Comparison of ENCODE assay signal across 17 cellular contexts in genomic region chr17:78785663-78786057, GRCh38. TPM values are rescaled to one million over a fixed set of nuclear protein-coding genes. Genes with fewer than 3 reads are reported as not detected.
DNase-seq lines count a peak whose midpoint lies in the region; ATAC-seq and TF ChIP-seq lines count a peak whose summit lies in the region.
"Had no signal": no experiment of that assay in that cellular context is flagged by ENCODE, and none has a peak within 500 bp of the region (broad histone marks: within the 10 kb centered on the region; RNA-seq: fewer than 3 reads in every experiment).

No MANE protein-coding gene starts in this region.

- TF ChIP-seq EP300 in esophagus muscularis mucosa (IDR thresholded peaks at IDR 0.05): no peak

- H3K9me3 ChIP-seq in esophagus muscularis mucosa: no peaks in the 10 kb centered on the region
- H3K9me3 ChIP-seq: ascending aorta had no signal

- no peak overlapping the region for H3K4me3 ChIP-seq in esophagus muscularis mucosa
- H3K4me3 ChIP-seq: ascending aorta, smooth muscle cell had no signal

- H3K27ac ChIP-seq in esophagus muscularis mucosa (replicated peaks in 1 of 4): peak overlapping the region in 3 of 4 donors; percentile 34 to 57 (median 46)
- H3K27ac ChIP-seq: ascending aorta had no signal

- H3K36me3 ChIP-seq in esophagus muscularis mucosa: no peaks in the 10 kb centered on the region
- H3K36me3 ChIP-seq: ascending aorta had no signal

- H3K4me3 Mint-ChIP-seq in stimulated activated naive CD8-positive, alpha-beta T cell treated with anti-CD3 and anti-CD28 coated beads, Interleukin-15, Interleukin-2, amounts not matched to agents 100 ng/mL and 50 ng/mL, for 24 hours: no peak overlapping the region
- peak overlapping the region in 1 of 2 donors; percentile 15 for H3K4me3 Mint-ChIP-seq in stimulated activated naive CD8-positive, alpha-beta T cell treated with anti-CD3 and anti-CD28 coated beads, Interleukin-15, amount 100 ng/mL, for 72 hours
- H3K4me3 Mint-ChIP-seq: B cell; stimulated activated memory B cell treated with anti-CD40 and anti-IgM and Interleukin-4, amounts not matched to agents 10 μg/mL and 1 μg/mL and 100 μg/mL, for 72 hours had no signal

- H3K9me3 Mint-ChIP-seq in stimulated activated naive CD8-positive, alpha-beta T cell treated with anti-CD3 and anti-CD28 coated beads, Interleukin-15, Interleukin-2, amounts not matched to agents 100 ng/mL and 50 ng/mL, for 24 hours: no peaks in the 10 kb centered on the region
- no peaks in the 10 kb centered on the region for H3K9me3 Mint-ChIP-seq in stimulated activated naive CD8-positive, alpha-beta T cell treated with anti-CD3 and anti-CD28 coated beads, Interleukin-15, amount 100 ng/mL, for 72 hours
- H3K9me3 Mint-ChIP-seq: stimulated activated memory B cell treated with anti-CD40 and anti-IgM and Interleukin-4, amounts not matched to agents 10 μg/mL and 1 μg/mL and 100 μg/mL, for 72 hours had no signal

- no peak for DNase-seq in stimulated activated naive CD8-positive, alpha-beta T cell treated with anti-CD3 and anti-CD28 coated beads, Interleukin-15, amount 100 ng/mL, for 72 hours
- peak; percentile 54 for DNase-seq in NCI-H2196 treated with DMSO at 0.1 percent for 48 hours (lab: John Stamatoyannopoulos, UW; ENCODE audit: unreplicated experiment)
- DNase-seq in esophagus muscularis mucosa (ENCODE audit: extremely low spot score): no peak
- DNase-seq: activated T-cell treated with anti-CD3 and anti-CD28 coated beads, Interleukin-2, amount 50 U/mL, for 48 hours; DND-41; foreskin melanocyte; NCI-H1105 treated with DMSO at 0.1 percent for 48 hours; NCI-H345; trophoblast cell had no signal

- no peak for TF ChIP-seq CTCF in esophagus muscularis mucosa (IDR thresholded peaks at IDR 0.05)

- H3K27ac Mint-ChIP-seq in stimulated activated naive CD8-positive, alpha-beta T cell treated with anti-CD3 and anti-CD28 coated beads, Interleukin-15, Interleukin-2, amounts not matched to agents 100 ng/mL and 50 ng/mL, for 24 hours: peak overlapping the region; percentile 78
- H3K27ac Mint-ChIP-seq in stimulated activated naive CD8-positive, alpha-beta T cell treated with anti-CD3 and anti-CD28 coated beads, Interleukin-15, amount 100 ng/mL, for 72 hours: peak overlapping the region in 1 of 2 donors; percentile 37
- H3K27ac Mint-ChIP-seq: B cell; stimulated activated memory B cell treated with anti-CD40 and anti-IgM and Interleukin-4, amounts not matched to agents 10 μg/mL and 1 μg/mL and 100 μg/mL, for 72 hours had no signal

- intact Hi-C loops in esophagus muscularis mucosa (cut with DNase I): no loop called here

- ATAC-seq in stimulated activated naive CD8-positive, alpha-beta T cell treated with anti-CD3 and anti-CD28 coated beads, Interleukin-15, amount 100 ng/mL, for 72 hours: no peak
- ATAC-seq in HG02870 (IDR thresholded peaks at IDR 0.05; ENCODE audit: unreplicated experiment) (no peak), HG02885 (IDR thresholded peaks at IDR 0.05; ENCODE audit: poor library complexity, unreplicated experiment) (no peak), HG02840 (IDR thresholded peaks at IDR 0.05; ENCODE audit: low FRiP score, unreplicated experiment) (no peak)
- ATAC-seq: stimulated activated memory B cell treated with anti-CD40 and anti-IgM and Interleukin-4, amounts not matched to agents 10 μg/mL and 1 μg/mL and 100 μg/mL, for 72 hours had no signal

- no peaks in the 10 kb centered on the region for H3K27me3 Mint-ChIP-seq in stimulated activated naive CD8-positive, alpha-beta T cell treated with anti-CD3 and anti-CD28 coated beads, Interleukin-15, Interleukin-2, amounts not matched to agents 100 ng/mL and 50 ng/mL, for 24 hours
- H3K27me3 Mint-ChIP-seq in stimulated activated naive CD8-positive, alpha-beta T cell treated with anti-CD3 and anti-CD28 coated beads, Interleukin-15, amount 100 ng/mL, for 72 hours: no peaks in the 10 kb centered on the region
- H3K27me3 Mint-ChIP-seq: B cell; stimulated activated memory B cell treated with anti-CD40 and anti-IgM and Interleukin-4, amounts not matched to agents 10 μg/mL and 1 μg/mL and 100 μg/mL, for 72 hours had no signal

- 95% methylated on average over 1 of the region's 1 CpG for WGBS in esophagus muscularis mucosa

- peaks cover 49% of the 10 kb centered on the region for H3K4me1 Mint-ChIP-seq in stimulated activated naive CD8-positive, alpha-beta T cell treated with anti-CD3 and anti-CD28 coated beads, Interleukin-15, Interleukin-2, amounts not matched to agents 100 ng/mL and 50 ng/mL, for 24 hours (ENCODE audit: low read depth)
- H3K4me1 Mint-ChIP-seq in stimulated activated naive CD8-positive, alpha-beta T cell treated with anti-CD3 and anti-CD28 coated beads, Interleukin-15, amount 100 ng/mL, for 72 hours: peaks cover 71% of the 10 kb centered on the region

- TF ChIP-seq POLR2A in esophagus muscularis mucosa (IDR thresholded peaks at IDR 0.05; ENCODE audit: low read depth): no peak

- H3K4me1 ChIP-seq in esophagus muscularis mucosa: peaks cover 21 to 55% (median 39%) of the 10 kb centered on the region in 4 donors

- H3K36me3 Mint-ChIP-seq in stimulated activated naive CD8-positive, alpha-beta T cell treated with anti-CD3 and anti-CD28 coated beads, Interleukin-15, Interleukin-2, amounts not matched to agents 100 ng/mL and 50 ng/mL, for 24 hours (ENCODE audit: low read depth): peaks cover 8% of the 10 kb centered on the region

- H3K27me3 ChIP-seq in esophagus muscularis mucosa: no peaks in the 10 kb centered on the region
- H3K27me3 ChIP-seq: ascending aorta had no signal

RNA-seq across cellular contexts. Expression of gene CYTH1, which starts 3.6 kb away (rescaled TPM):
- total RNA-seq in esophagus muscularis mucosa: 10 to 100 TPM; 25.7 to 39.4 (median 35.7) TPM

RNA-seq across cellular contexts. Expression of gene USP36, which starts 55.0 kb away (rescaled TPM):
- total RNA-seq in esophagus muscularis mucosa: 10 to 100 TPM; 23.3 to 44.7 (median 32.2) TPM
